Comparison of ENCODE assay signal across 8 cellular contexts in the genomic region with DNA sequence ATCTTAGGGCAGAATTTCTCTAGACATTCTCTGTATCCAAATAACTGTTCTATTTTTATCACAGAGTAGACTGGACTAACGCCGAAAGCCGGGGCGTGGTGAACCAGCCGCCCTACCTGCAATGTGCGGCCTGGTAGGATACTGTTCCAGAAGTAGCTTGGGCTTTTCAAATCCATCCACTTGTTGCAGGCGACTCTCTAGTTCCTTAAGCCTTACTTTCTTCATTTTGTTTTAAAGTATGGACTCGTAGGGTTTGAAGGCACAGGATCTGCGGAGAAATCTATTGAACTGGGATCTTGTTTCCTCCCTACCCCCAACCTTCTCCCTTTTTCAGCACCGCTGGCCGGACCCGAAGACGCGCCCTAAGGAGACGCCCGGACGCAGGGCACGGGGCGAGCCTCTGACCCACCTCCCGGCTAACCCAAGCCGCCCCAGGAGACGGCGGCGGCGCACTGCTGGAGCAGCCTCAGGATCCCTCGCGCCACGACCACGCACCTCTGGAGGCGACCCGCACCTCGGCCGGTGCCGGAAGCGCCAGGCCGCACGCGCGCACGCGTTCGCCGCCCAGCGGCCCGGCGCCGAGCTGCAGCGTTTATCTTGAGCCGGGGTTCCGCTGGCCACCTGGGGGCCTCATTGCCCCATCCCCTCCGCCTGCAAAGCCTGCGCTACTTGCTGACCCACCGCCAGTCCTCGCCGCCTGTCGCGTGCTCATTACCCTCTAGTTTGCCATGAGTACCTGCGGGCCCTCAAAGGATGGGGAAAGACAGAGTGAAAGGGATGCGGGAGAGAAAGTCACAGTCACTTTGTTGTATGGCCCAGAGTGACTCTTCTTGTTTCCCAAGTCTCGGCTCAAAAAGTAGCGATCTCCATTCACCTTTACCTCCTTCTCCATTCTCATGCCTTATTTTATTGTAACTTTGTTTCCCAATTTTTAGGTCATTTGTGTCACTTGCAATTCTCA. TPM values are rescaled to one million over a fixed set of nuclear protein-coding genes. Genes with fewer than 3 reads are reported as not detected.
DNase-seq lines count a peak whose midpoint lies in the region; ATAC-seq and TF ChIP-seq lines count a peak whose summit lies in the region.

A gene (minus strand): TSS at position 533 of the 961 bp plus-strand sequence. CDS start 308 bp downstream, at position 225.

- DNase-seq in CD14-positive monocyte (ENCODE audit: low spot score): peak; percentile 55
- peak; percentile 52 for DNase-seq in NCI-H748 treated with DMSO at 0.1 percent for 48 hours (lab: John Stamatoyannopoulos, UW)
- peak; percentile 87 for DNase-seq in activated CD4-positive, alpha-beta memory T cell treated with anti-CD3 and anti-CD28 coated beads for 36 hours
- peak; percentile 88 to 90 (median 88) for DNase-seq in right lobe of liver
- DNase-seq in stimulated activated CD4-positive, alpha-beta T cell treated with anti-CD3 and anti-CD28 coated beads, Interleukin-4, amount 100 ng/mL, for 4 hours: peak; percentile 72 to 79

- H3K9me3 ChIP-seq in duodenal mucosa (ENCODE audit: control insufficient read depth in 1 of 2, low read length in 2 of 2) (no peaks in the 10 kb centered on the region), right lobe of liver (no peaks in the 10 kb centered on the region)

- H3K4me1 ChIP-seq in duodenal mucosa (ENCODE audit: control insufficient read depth in 1 of 2, insufficient read depth in 2 of 2, low read length in 2 of 2) (peaks cover 25 to 26% of the 10 kb centered on the region in 2 donors), right lobe of liver (peaks cover 0 to 20% (median 7%) of the 10 kb centered on the region in 4 donors)

- peak within 1 kb of the TSS; percentile 57 for H3K27ac ChIP-seq in duodenal mucosa (ENCODE audit: low read depth, low read length)
- H3K27ac ChIP-seq in right lobe of liver: peak within 1 kb of the TSS; percentile 16 to 69 (median 64)

- H3K9ac ChIP-seq in duodenal mucosa (ENCODE audit: low read depth in 1 of 2, low read length in 2 of 2): peak within 1 kb of the TSS; percentile 63 to 77

- ATAC-seq in GM19328 (IDR thresholded peaks at IDR 0.05; ENCODE audit: unreplicated experiment) (peak; percentile 50), HG03520 (IDR thresholded peaks at IDR 0.05; ENCODE audit: unreplicated experiment) (peak; percentile 64), right lobe of liver (peak; percentile 82 to 89 (median 86))

- peaks cover 40% of the 10 kb centered on the region for H3K4me1 Mint-ChIP-seq in CD14-positive monocyte
- H3K4me1 Mint-ChIP-seq in activated CD4-positive, alpha-beta memory T cell treated with anti-CD3 and anti-CD28 coated beads for 36 hours (ENCODE audit: low read depth): peaks cover 55% of the 10 kb centered on the region

- POLR2A ChIA-PET in activated CD4-positive, alpha-beta memory T cell treated with anti-CD3 and anti-CD28 coated beads for 36 hours (lab: Charles Lee): interaction anchor here (0.8 to 1.4 kb wide), 3 partner anchors 16 to 26 kb away, joined by 3 to 4 read pairs (median 3); a partner anchor contains a TSS

- intact Hi-C loops in CD14-positive monocyte (cut with micrococcal nuclease) (loop anchor here (10.0 kb wide), 3 partner anchors 110 to 250 kb away; a partner anchor contains a TSS), right lobe of liver (cut with DNase I) (no loop called here)
- intact Hi-C loops in activated CD4-positive, alpha-beta memory T cell treated with anti-CD3 and anti-CD28 coated beads for 36 hours (cut with micrococcal nuclease): loop anchor here (1.0 to 10.0 kb wide), 4 partner anchors 52 to 460 kb away; a partner anchor contains a TSS

- peaks cover 1 to 2% (median 2%) of the 10 kb centered on the region in 3 donors for H3K27me3 Mint-ChIP-seq in CD14-positive monocyte (ENCODE audit: low read depth in 3 of 3)
- no peaks in the 10 kb centered on the region for H3K27me3 Mint-ChIP-seq in activated CD4-positive, alpha-beta memory T cell treated with anti-CD3 and anti-CD28 coated beads for 36 hours

- peaks cover 0 to 1% (median 0%) of the 10 kb centered on the region in 7 donors for H3K9me3 Mint-ChIP-seq in CD14-positive monocyte
- no peaks in the 10 kb centered on the region for H3K9me3 Mint-ChIP-seq in activated CD4-positive, alpha-beta memory T cell treated with anti-CD3 and anti-CD28 coated beads for 36 hours

- peak within 1 kb of the TSS; percentile 77 to 89 for H3K4me3 ChIP-seq in duodenal mucosa (ENCODE audit: low read depth in 1 of 2, low read length in 2 of 2)
- peak within 1 kb of the TSS; percentile 70 to 93 (median 84) for H3K4me3 ChIP-seq in right lobe of liver

- peaks cover 9 to 26% of the 10 kb centered on the region in 2 donors for H3K36me3 Mint-ChIP-seq in CD14-positive monocyte
- peaks cover 17% of the 10 kb centered on the region for H3K36me3 Mint-ChIP-seq in activated CD4-positive, alpha-beta memory T cell treated with anti-CD3 and anti-CD28 coated beads for 36 hours

- no peaks in the 10 kb centered on the region for H3K27me3 ChIP-seq in duodenal mucosa (ENCODE audit: control insufficient read depth in 1 of 2, insufficient read depth in 2 of 2, low read length in 2 of 2)
- no peaks in the 10 kb centered on the region for H3K27me3 ChIP-seq in right lobe of liver

- peak within 1 kb of the TSS in 6 of 7 donors; percentile 54 to 76 (median 68) for H3K27ac Mint-ChIP-seq in CD14-positive monocyte
- H3K27ac Mint-ChIP-seq in activated CD4-positive, alpha-beta memory T cell treated with anti-CD3 and anti-CD28 coated beads for 36 hours: peak within 1 kb of the TSS; percentile 78

- CTCF ChIA-PET in activated CD4-positive, alpha-beta memory T cell treated with anti-CD3 and anti-CD28 coated beads for 36 hours (lab: Charles Lee): interaction anchor here (0.6 to 3.2 kb wide), 14 partner anchors 9 to 252 kb away, joined by 3 to 13 read pairs (median 6); a partner anchor contains a TSS

- TF ChIP-seq POLR2A in right lobe of liver (IDR thresholded peaks at IDR 0.05): peak; percentile 72

- WGBS in right lobe of liver (ENCODE audit: insufficient coverage, low coverage, low lambda C conversion rate, missing lambda C conversion rate): 5% methylated on average over 19 of the region's 61 CpGs

- TF ChIP-seq CTCF in CD14-positive monocyte (IDR thresholded peaks at IDR 0.05) (peak; percentile 95), right lobe of liver (IDR thresholded peaks at IDR 0.05) (peak; percentile 98 to 99 (median 99))

- H3K36me3 ChIP-seq in duodenal mucosa (ENCODE audit: control insufficient read depth in 1 of 2, insufficient read depth in 2 of 2, low read length in 2 of 2) (peaks cover 0 to 6% of the 10 kb centered on the region in 2 donors), right lobe of liver (no peaks in the 10 kb centered on the region)

- H3K4me3 Mint-ChIP-seq in CD14-positive monocyte: peak within 1 kb of the TSS; percentile 84 to 92
- peak within 1 kb of the TSS; percentile 84 for H3K4me3 Mint-ChIP-seq in activated CD4-positive, alpha-beta memory T cell treated with anti-CD3 and anti-CD28 coated beads for 36 hours

RNA-seq across cellular contexts. Expression of the gene that starts here (rescaled TPM):
- polyA plus RNA-seq in CD14-positive monocyte: 10 to 100 TPM; 51.0 to 60.8 TPM
- 100 to 1,000 TPM; 109 to 110 TPM for total RNA-seq in activated CD4-positive, alpha-beta memory T cell treated with anti-CD3 and anti-CD28 coated beads for 36 hours
- 10 to 100 TPM; 18.4 to 26.7 (median 20.7) TPM for total RNA-seq in right lobe of liver

Comparison
In these comparisons a context has a peak if more than half of its experiments do, and no peak if none do; other contexts are left out.
1. Peak in every context shown above with its lines: DNase-seq, ATAC-seq, H3K4me3 ChIP-seq and H3K27ac ChIP-seq.
2. intact Hi-C loops: an anchor here in CD14-positive monocyte (10.0 kb wide) and activated CD4-positive, alpha-beta memory T cell treated with anti-CD3 and anti-CD28 coated beads for 36 hours (1.0 to 10.0 kb wide); none called in right lobe of liver.